Comparison of ENCODE assay signal across 24 cellular contexts in the genomic region with DNA sequence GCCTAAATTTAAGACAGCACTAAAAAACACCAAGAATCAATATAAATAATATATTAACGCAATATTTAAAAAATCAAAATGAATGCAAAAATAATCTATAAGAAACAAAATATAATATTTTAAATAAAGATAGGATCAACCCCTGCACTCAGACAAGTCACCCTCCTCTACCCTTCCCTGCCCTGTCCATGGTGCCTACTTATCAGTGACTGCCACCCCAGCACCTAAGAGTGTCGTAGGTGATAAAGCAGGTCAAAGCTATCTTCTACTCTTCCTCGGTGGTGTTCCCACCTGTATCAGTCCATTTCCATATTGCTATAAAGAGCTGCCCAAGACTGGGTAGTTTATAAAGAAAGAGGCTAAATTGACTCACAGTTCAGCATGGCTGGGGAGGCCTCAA.
DNase-seq lines count a peak whose midpoint lies in the region; ATAC-seq, FAIRE-seq and TF ChIP-seq lines count a peak whose summit lies in the region.
"Had no signal": no experiment of that assay in that cellular context is flagged by ENCODE, and none has a peak within 500 bp of the region (broad histone marks: within the 10 kb centered on the region; RNA-seq: fewer than 3 reads in every experiment).

No MANE protein-coding gene starts in this region.

- H3F3A ChIP-seq in GM23338 (replicated peaks; ENCODE audit: low read depth) = no peaks in the 10 kb centered on the region

- H4K8ac ChIP-seq in H1 (ENCODE audit: extremely low read depth, insufficient read depth, low read length) = no peak overlapping the region

- no peak overlapping the region for H4K91ac ChIP-seq in H1 (replicated peaks; ENCODE audit: insufficient read length, low read length)

- no peak overlapping the region for H2BK120ac ChIP-seq in H1 (replicated peaks; ENCODE audit: low read depth, low read length)

- no peak overlapping the region for H2BK12ac ChIP-seq in H1 (ENCODE audit: low read depth, low read length)

- H3K4me1 ChIP-seq in GM23338 (ENCODE audit: insufficient read depth) (peaks cover 6% of the 10 kb centered on the region), HEK293 (ENCODE audit: control insufficient read depth, insufficient read depth, low read length) (no peaks in the 10 kb centered on the region), H1 (replicated peaks in 1 of 4; ENCODE audit: control insufficient read depth in 3 of 4, insufficient read depth in 4 of 4, low read length in 3 of 4) (peaks cover 0 to 3% (median 0%) of the 10 kb centered on the region in 4 experiments; a peak in 2 of 7 replicates)
- H3K4me1 ChIP-seq: A549; BE2C; BLaER1 treated with 17β-estradiol and CSF1 and Interleukin-3, amounts not matched to agents 10 nM and 100 nM had no signal

- H4K5ac ChIP-seq in H1 (ENCODE audit: insufficient read length, low read depth, low read length) = no peak overlapping the region

- TF ChIP-seq CTCF in GM23338 (conservative IDR thresholded peaks at IDR 0.05; ENCODE audit: low read depth in 2 of 2) (no peak), HEK293 (tag by site-specific recombination; IDR thresholded peaks at IDR 0.05) (no peak), H1 (IDR thresholded peaks at IDR 0.05; ENCODE audit: control extremely low read depth in 1 of 3, insufficient read depth in 1 of 3, low read depth in 1 of 3, low read length in 3 of 3) (no peak)

- DNase-seq in GM23338 (ENCODE audit: low spot score) (no peak), H1 (ENCODE audit: low read depth in 1 of 2, low spot score in 2 of 2) (no peak), MG63 (no peak)
- no peak for DNase-seq in stimulated activated naive CD4-positive, alpha-beta T cell treated with Interleukin-2 at 50 U/mL for 16 hours (lab: John Stamatoyannopoulos, UW)
- no peak for DNase-seq in stimulated activated CD4-positive, alpha-beta T cell treated with anti-CD3 and anti-CD28 coated beads, Interleukin-4, amount 100 ng/mL, for 4 hours
- DNase-seq: 8988T; ACHN; AML-193; BE2C; CD4-positive, alpha-beta T cell; CD8-positive, alpha-beta memory T cell; DMS 273 treated with DMSO at 0.1 percent for 48 hours; DMS79; EL; GDM1; GOT3; H7 had no signal

- H3K27me3 ChIP-seq in GM23338 (ENCODE audit: insufficient read depth) (no peaks in the 10 kb centered on the region), H1 (replicated peaks in 1 of 4; ENCODE audit: control insufficient read depth in 3 of 4, extremely low read depth in 1 of 4, insufficient read depth in 3 of 4, low read length in 3 of 4) (no peaks in the 10 kb centered on the region; a peak in 1 of 7 replicates), MG63 (no peaks in the 10 kb centered on the region)
- H3K27me3 ChIP-seq: BE2C; BLaER1 treated with 17β-estradiol and CSF1 and Interleukin-3, amounts not matched to agents 10 nM and 100 nM had no signal

- H3K79me2 ChIP-seq in GM23338 (replicated peaks; ENCODE audit: insufficient read depth) (no peaks in the 10 kb centered on the region), H1 (ENCODE audit: control insufficient read depth in 1 of 2, insufficient read depth in 2 of 2, low read length in 2 of 2) (no peaks in the 10 kb centered on the region)

- H3K9ac ChIP-seq in H1 (replicated peaks in 1 of 4; ENCODE audit: extremely low read depth in 1 of 4, low read depth in 3 of 4, low read length in 3 of 4) = no peak overlapping the region
- H3K9ac ChIP-seq: BLaER1 treated with 17β-estradiol and CSF1 and Interleukin-3, amounts not matched to agents 10 nM and 100 nM had no signal

- H2AK5ac ChIP-seq in H1 (ENCODE audit: low read depth, low read length) = no peak overlapping the region

- H3K23me2 ChIP-seq in H1 (ENCODE audit: low read depth, low read length) = no peaks in the 10 kb centered on the region

- no peak overlapping the region for H3K27ac ChIP-seq in GM23338 (ENCODE audit: low read depth)
- no peak overlapping the region for H3K27ac ChIP-seq in HEK293 (ENCODE audit: extremely low read depth, low read depth, low read length)
- no peak overlapping the region for H3K27ac ChIP-seq in H1 (ENCODE audit: low read depth, low read length)
- H3K27ac ChIP-seq: A549; BLaER1 treated with 17β-estradiol and CSF1 and Interleukin-3, amounts not matched to agents 10 nM and 100 nM had no signal

- no peak for TF ChIP-seq EP300 in H1 (IDR thresholded peaks at IDR 0.05; ENCODE audit: borderline replicate concordance in 1 of 2, low read depth in 2 of 2, low read length in 2 of 2)

- POLR2A ChIA-PET in HEK293 (lab: Yijun Ruan, JAX) (no interaction called here), H1 (lab: Charles Lee; ENCODE audit: partially characterized antibody) (interaction anchor here (1.1 kb wide), 1 partner anchor 11 kb away, joined by 4 read pairs; no protein-coding TSS in a partner anchor)

- no peaks in the 10 kb centered on the region; the same call in 2 of the 3 replicates for H3K9me3 Mint-ChIP-seq in GM23338
- H3K9me3 Mint-ChIP-seq: CD14-positive monocyte; CD4-positive, alpha-beta T cell; CD8-positive, alpha-beta memory T cell had no signal

- H3K9me3 ChIP-seq in HEK293 (ENCODE audit: control insufficient read depth, insufficient read depth, low read depth, low read length) (no peaks in the 10 kb centered on the region), H1 (ENCODE audit: insufficient read depth in 2 of 2, low read depth in 1 of 2, low read length in 1 of 2) (no peaks in the 10 kb centered on the region), MG63 (no peaks in the 10 kb centered on the region)
- H3K9me3 ChIP-seq: A549; BE2C; BLaER1 treated with 17β-estradiol and CSF1 and Interleukin-3, amounts not matched to agents 10 nM and 100 nM had no signal

- H3K4ac ChIP-seq in H1 (replicated peaks; ENCODE audit: insufficient read length, low read depth, low read length) = no peak overlapping the region

- no peak overlapping the region for H3K18ac ChIP-seq in H1 (ENCODE audit: extremely low read depth, low read length)

- peaks cover 14% of the 10 kb centered on the region for H3K4me1 Mint-ChIP-seq in GM23338
- H3K4me1 Mint-ChIP-seq: CD14-positive monocyte; CD8-positive, alpha-beta memory T cell had no signal

- TF ChIP-seq RAD21 in H1 (IDR thresholded peaks at IDR 0.05 in 1 of 2, conservative IDR thresholded peaks at IDR 0.05 in 1 of 2; ENCODE audit: low read depth in 2 of 2, low read length in 2 of 2) = no peak

- no peak overlapping the region for H3K4me2 ChIP-seq in GM23338
- H3K4me2 ChIP-seq in H1 (ENCODE audit: insufficient read depth in 1 of 2, low read depth in 2 of 2, low read length in 2 of 2) = no peak overlapping the region
- H3K4me2 ChIP-seq: A549; BLaER1 treated with 17β-estradiol and CSF1 and Interleukin-3, amounts not matched to agents 10 nM and 100 nM had no signal

- no peaks in the 10 kb centered on the region for H3K79me1 ChIP-seq in H1 (ENCODE audit: low read depth, low read length)

- CTCF ChIA-PET in HEK293 (lab: Yijun Ruan, JAX) = no interaction called here
- CTCF ChIA-PET in H1 (lab: Charles Lee; ENCODE audit: partially characterized antibody) = interaction anchor here (1.0 to 1.6 kb wide), 3 partner anchors 11 to 47 kb away, joined by 3 to 4 read pairs (median 4); no protein-coding TSS in a partner anchor

- H2BK5ac ChIP-seq in H1 (ENCODE audit: low read depth, low read length) = no peak overlapping the region

- H4K20me1 ChIP-seq in GM23338 (replicated peaks; ENCODE audit: insufficient read depth) = no peaks in the 10 kb centered on the region
- H4K20me1 ChIP-seq in H1 (replicated peaks in 1 of 2; ENCODE audit: control insufficient read depth in 1 of 2, insufficient read depth in 2 of 2, low read length in 2 of 2) = no peaks in the 10 kb centered on the region
- H4K20me1 ChIP-seq: BLaER1 treated with 17β-estradiol and CSF1 and Interleukin-3, amounts not matched to agents 10 nM and 100 nM had no signal

- peak overlapping the region; percentile 43; the same call in 1 of the 2 replicates for H2BK20ac ChIP-seq in H1 (ENCODE audit: low read length)

- no peak overlapping the region for H3K4me3 ChIP-seq in GM23338
- H3K4me3 ChIP-seq in HEK293 (ENCODE audit: low read depth, low read length) = no peak overlapping the region
- H3K4me3 ChIP-seq in H1 (ENCODE audit: extremely low read depth in 1 of 4, insufficient read depth in 2 of 4, low read depth in 3 of 4, low read length in 4 of 4) = no peak overlapping the region
- H3K4me3 ChIP-seq in MG63 = no peak overlapping the region
- H3K4me3 ChIP-seq: A549; BLaER1 treated with 17β-estradiol and CSF1 and Interleukin-3, amounts not matched to agents 10 nM and 100 nM had no signal

- TF ChIP-seq POLR2A in H1 (IDR thresholded peaks at IDR 0.05; ENCODE audit: control extremely low read depth in 1 of 2, low read depth in 2 of 2, low read length in 2 of 2) = no peak

- H2AFZ ChIP-seq in GM23338 = no peak overlapping the region
- no peak overlapping the region for H2AFZ ChIP-seq in H1 (ENCODE audit: low read length)

- ATAC-seq in GM23338 = no peak
- ATAC-seq: A549 had no signal

- 96% methylated on average over 3 of the region's 3 CpGs; no CpG with 5 or more reads in 1 of the 2 experiments for WGBS in H1 (ENCODE audit: extremely low coverage in 1 of 2, insufficient coverage in 1 of 2, insufficient read length in 1 of 2, insufficient replicate concordance in 2 of 2, low coverage in 1 of 2, low lambda C conversion rate in 2 of 2, missing lambda C conversion rate in 1 of 2), 2 experiments

- H3K9me2 ChIP-seq in GM23338 (ENCODE audit: insufficient read depth) = no peaks in the 10 kb centered on the region

- no peak overlapping the region for H3K4me3 Mint-ChIP-seq in GM23338
- H3K4me3 Mint-ChIP-seq: CD14-positive monocyte; CD4-positive, alpha-beta T cell; CD8-positive, alpha-beta memory T cell had no signal

- no peak for FAIRE-seq in H1 (lab: Jason Lieb, UNC)
- FAIRE-seq: A549, D721Med, GM12891, GM18507 had no signal

- no peaks in the 10 kb centered on the region for H3K36me3 ChIP-seq in GM23338 (ENCODE audit: insufficient read depth)
- H3K36me3 ChIP-seq in HEK293 (ENCODE audit: control insufficient read depth in 2 of 2, insufficient read depth in 1 of 2, low read length in 2 of 2) = no peaks in the 10 kb centered on the region
- no peaks in the 10 kb centered on the region for H3K36me3 ChIP-seq in H1 (ENCODE audit: control insufficient read depth in 2 of 4, insufficient read depth in 4 of 4, low read length in 3 of 4)
- H3K36me3 ChIP-seq in MG63 = no peaks in the 10 kb centered on the region
- H3K36me3 ChIP-seq: BE2C; BLaER1 treated with 17β-estradiol and CSF1 and Interleukin-3, amounts not matched to agents 10 nM and 100 nM had no signal

- H3K23ac ChIP-seq in H1 (ENCODE audit: insufficient read length) = no peak overlapping the region

- no peak overlapping the region for H2BK15ac ChIP-seq in H1 (ENCODE audit: low read length)

- no peak overlapping the region for H3K14ac ChIP-seq in H1 (ENCODE audit: insufficient read length)

- no peak overlapping the region for H3K27ac Mint-ChIP-seq in GM23338
- H3K27ac Mint-ChIP-seq: CD14-positive monocyte; CD4-positive, alpha-beta T cell; CD8-positive, alpha-beta memory T cell had no signal

- no peak overlapping the region for H3K56ac ChIP-seq in H1 (replicated peaks; ENCODE audit: insufficient read length, low read depth, low read length)

- peaks cover 4% of the 10 kb centered on the region for H3K27me3 Mint-ChIP-seq in GM23338 (ENCODE audit: insufficient read depth, low read depth, poor library complexity)
- H3K27me3 Mint-ChIP-seq: CD4-positive, alpha-beta T cell had no signal

- H3K36me3 Mint-ChIP-seq in GM23338 (ENCODE audit: low read depth) = no peaks in the 10 kb centered on the region
- H3K36me3 Mint-ChIP-seq: CD14-positive monocyte; CD8-positive, alpha-beta memory T cell had no signal
